Comparison of ENCODE assay signal across 1 cellular context in genomic region chr19:34274827-34275625, GRCh38.
TF ChIP-seq lines count a peak whose summit lies in the region.

No MANE protein-coding gene starts in this region.

TF ChIP-seq in HEK293, 187 proteins besides CTCF, POLR2A, EP300 and RAD21 (continued from another document):
- TF ChIP-seq ZNF18 (tag by site-specific recombination; IDR thresholded peaks at IDR 0.05): no peak
- TF ChIP-seq ZNF174 (tag by site-specific recombination; IDR thresholded peaks at IDR 0.05): no peak
- no peak for TF ChIP-seq ZBTB17 (tag by site-specific recombination; IDR thresholded peaks at IDR 0.05)
- TF ChIP-seq ZFP3 (tag by site-specific recombination; IDR thresholded peaks at IDR 0.05; ENCODE audit: low read depth): no peak
- TF ChIP-seq ZNF791 (tag by site-specific recombination; IDR thresholded peaks at IDR 0.05): no peak
- no peak for TF ChIP-seq HOXD13 (CRISPR knock-in tag; IDR thresholded peaks at IDR 0.05; ENCODE audit: borderline replicate concordance)
- TF ChIP-seq ZNF777 (tag by site-specific recombination; IDR thresholded peaks at IDR 0.05; ENCODE audit: borderline replicate concordance): no peak
- no peak for TF ChIP-seq HIC1 (tag by site-specific recombination; IDR thresholded peaks at IDR 0.05)
- peak; percentile 76; the same call in 1 of the 2 replicates for TF ChIP-seq ZNF280D (tag by site-specific recombination; IDR thresholded peaks at IDR 0.05)
- no peak for TF ChIP-seq ZNF280C (tag by site-specific recombination; IDR thresholded peaks at IDR 0.05)
- TF ChIP-seq ZNF335 (tag by site-specific recombination; conservative IDR thresholded peaks at IDR 0.05): no peak
- TF ChIP-seq KLF16 (tag by site-specific recombination; IDR thresholded peaks at IDR 0.05): 0 out of 2 replicates have a peak, but pooled peaks have one; percentile 20
- TF ChIP-seq ZNF837 (tag by site-specific recombination; IDR thresholded peaks at IDR 0.05): no peak
- no peak for TF ChIP-seq ZSCAN30 (tag by site-specific recombination; IDR thresholded peaks at IDR 0.05)
- TF ChIP-seq ATF2 (tag by site-specific recombination; IDR thresholded peaks at IDR 0.05; ENCODE audit: low read depth): no peak
- no peak for TF ChIP-seq ZNF664 (tag by site-specific recombination; IDR thresholded peaks at IDR 0.05)
- TF ChIP-seq ZNF16 (tag by site-specific recombination; IDR thresholded peaks at IDR 0.05; ENCODE audit: low read depth): no peak
- no peak for TF ChIP-seq ZSCAN5A (tag by site-specific recombination; IDR thresholded peaks at IDR 0.05)
- TF ChIP-seq ZNF362 (tag by site-specific recombination; IDR thresholded peaks at IDR 0.05): peak; percentile 41; the same call in 1 of the 2 replicates
- TF ChIP-seq ZNF544 (tag by site-specific recombination; IDR thresholded peaks at IDR 0.05): no peak
- no peak for TF ChIP-seq KLF7 (tag by site-specific recombination; IDR thresholded peaks at IDR 0.05; ENCODE audit: borderline replicate concordance)
- no peak for TF ChIP-seq ZNF2 (tag by site-specific recombination; IDR thresholded peaks at IDR 0.05)
- TF ChIP-seq ZFP41 (tag by site-specific recombination; IDR thresholded peaks at IDR 0.05; ENCODE audit: borderline replicate concordance): no peak
- no peak for TF ChIP-seq ZXDB (tag by site-specific recombination; IDR thresholded peaks at IDR 0.05)
- peak; percentile 100 for TF ChIP-seq ZNF146 (tag by site-specific recombination; IDR thresholded peaks at IDR 0.05)
- no peak for TF ChIP-seq ZNF132 (tag by site-specific recombination; IDR thresholded peaks at IDR 0.05; ENCODE audit: borderline replicate concordance)
- TF ChIP-seq SCRT1 (tag by site-specific recombination; IDR thresholded peaks at IDR 0.05; ENCODE audit: borderline replicate concordance): no peak
- TF ChIP-seq ZSCAN23 (tag by site-specific recombination; IDR thresholded peaks at IDR 0.05): no peak
- TF ChIP-seq KLF9 (tag by site-specific recombination; IDR thresholded peaks at IDR 0.05; ENCODE audit: low read depth): no peak
